22 cellular contexts compared by ENCODE assay signal in the genomic region with DNA sequence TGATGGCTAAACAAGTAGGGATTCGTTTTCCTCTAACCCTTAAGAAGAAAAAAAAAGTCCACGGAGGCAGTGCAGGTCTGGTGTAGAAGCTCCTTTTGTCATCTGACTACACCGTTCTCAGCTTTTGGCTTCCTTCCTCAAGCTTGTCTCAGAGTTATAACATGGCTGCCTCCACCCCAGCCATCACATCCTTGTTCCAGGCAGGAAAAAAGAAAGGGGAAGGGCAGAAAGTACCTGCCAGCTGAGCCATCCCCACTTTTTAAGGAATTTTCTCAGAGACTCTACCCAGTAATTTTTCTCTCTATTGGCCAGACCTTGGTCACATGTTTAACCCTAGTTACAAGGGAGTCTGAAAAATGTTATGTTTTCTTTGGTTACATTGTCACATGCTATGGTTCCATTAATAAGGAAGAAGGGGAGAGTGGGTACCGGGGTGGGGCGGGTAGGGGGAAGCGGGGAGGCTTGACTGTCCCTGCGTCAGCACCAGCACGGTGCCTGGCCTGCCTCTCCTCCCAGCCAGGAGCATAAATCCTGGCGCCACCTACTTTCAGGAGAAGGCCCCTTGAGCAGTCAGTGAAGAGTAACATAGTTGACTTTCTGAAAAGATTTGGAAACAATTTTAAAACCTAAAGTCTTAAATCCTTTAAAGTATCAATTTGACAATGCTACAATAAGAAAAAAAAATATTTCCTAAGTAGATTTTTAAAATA. TPM values are rescaled to one million over a fixed set of nuclear protein-coding genes. Genes with fewer than 3 reads are reported as not detected.
DNase-seq lines count a peak whose midpoint lies in the region; ATAC-seq, FAIRE-seq and TF ChIP-seq lines count a peak whose summit lies in the region.
"Had no signal": no experiment of that assay in that cellular context is flagged by ENCODE, and none has a peak within 500 bp of the region (broad histone marks: within the 10 kb centered on the region; RNA-seq: fewer than 3 reads in every experiment).

No MANE protein-coding gene starts in this region.

- TF ChIP-seq CTCF in GM23338 (conservative IDR thresholded peaks at IDR 0.05; ENCODE audit: low read depth in 2 of 2): peak in 1 of 2 experiments; percentile 39; a peak in 2 of 4 replicates
- TF ChIP-seq CTCF in dorsolateral prefrontal cortex (IDR thresholded peaks at IDR 0.05 in 54 of 56, conservative IDR thresholded peaks at IDR 0.05 in 2 of 56; ENCODE audit: low read depth in 1 of 56, partially characterized antibody in 56 of 56): no peak
- no peak for TF ChIP-seq CTCF in neural progenitor cell (IDR thresholded peaks at IDR 0.05)
- no peak for TF ChIP-seq CTCF in thyroid gland (IDR thresholded peaks at IDR 0.05)

- peak overlapping the region; percentile 29; the same call in 1 of the 2 replicates for H3K27ac Mint-ChIP-seq in GM23338
- no peak overlapping the region for H3K27ac Mint-ChIP-seq in neural progenitor cell
- H3K27ac Mint-ChIP-seq in natural killer cell treated with Interleukin-12 subunit alpha and Interleukin-12 subunit beta and Interleukin-15 and Interleukin-18, amount 100 ng/mL, for 72 hours: no peak overlapping the region
- H3K27ac Mint-ChIP-seq: B cell; CD4-positive, CD25-positive, alpha-beta regulatory T cell; CD8-positive, alpha-beta T cell had no signal

- no peaks in the 10 kb centered on the region for H3K9me3 Mint-ChIP-seq in GM23338
- no peaks in the 10 kb centered on the region for H3K9me3 Mint-ChIP-seq in neural progenitor cell
- H3K9me3 Mint-ChIP-seq in natural killer cell treated with Interleukin-12 subunit alpha and Interleukin-12 subunit beta and Interleukin-15 and Interleukin-18, amount 100 ng/mL, for 72 hours: no peaks in the 10 kb centered on the region
- H3K9me3 Mint-ChIP-seq: CD8-positive, alpha-beta T cell had no signal

- TF ChIP-seq POLR2A in thyroid gland (IDR thresholded peaks at IDR 0.05) (no peak), GM12891 (IDR thresholded peaks at IDR 0.05; ENCODE audit: low read depth, low read length) (no peak)

- FAIRE-seq in GM12891 (lab: Jason Lieb, UNC): no peak
- FAIRE-seq: A204.1, G401.6, GM19239 had no signal

- no peak for DNase-seq in GM23338 (ENCODE audit: low spot score)
- DNase-seq in dorsolateral prefrontal cortex: no peak
- no peak for DNase-seq in neural progenitor cell (ENCODE audit: low spot score)
- peak; percentile 68 to 74 for DNase-seq in thyroid gland
- DNase-seq in natural killer cell treated with Interleukin-12 subunit alpha and Interleukin-12 subunit beta and Interleukin-15 and Interleukin-18, amount 100 ng/mL, for 72 hours (ENCODE audit: low spot score): no peak
- DNase-seq in GM12891 (ENCODE audit: insufficient read length, low spot score): no peak
- no peak for DNase-seq in NCI-H2171 (lab: John Stamatoyannopoulos, UW)
- DNase-seq: Caco-2; CD4-positive, CD25-positive, alpha-beta regulatory T cell; CD8-positive, alpha-beta T cell; DMS153; DND-41; GOT3; H7; HCEC 1CT had no signal

- H3K27me3 Mint-ChIP-seq in GM23338 (ENCODE audit: insufficient read depth, low read depth, poor library complexity): peaks cover 2% of the 10 kb centered on the region
- no peaks in the 10 kb centered on the region for H3K27me3 Mint-ChIP-seq in neural progenitor cell (ENCODE audit: insufficient read depth, low read depth)
- peaks cover 45 to 48% of the 10 kb centered on the region in 2 donors for H3K27me3 Mint-ChIP-seq in natural killer cell treated with Interleukin-12 subunit alpha and Interleukin-12 subunit beta and Interleukin-15 and Interleukin-18, amount 100 ng/mL, for 72 hours

- peaks cover 28% of the 10 kb centered on the region; the same call in 1 of the 2 replicates for H4K20me1 ChIP-seq in GM23338 (replicated peaks; ENCODE audit: insufficient read depth)
- peaks cover 70% of the 10 kb centered on the region for H4K20me1 ChIP-seq in neural progenitor cell (ENCODE audit: low read depth)
- H4K20me1 ChIP-seq: BLaER1 had no signal

- H3K36me3 Mint-ChIP-seq in GM23338 (ENCODE audit: low read depth) (peaks cover 55% of the 10 kb centered on the region), neural progenitor cell (peaks cover 11% of the 10 kb centered on the region)
- H3K36me3 Mint-ChIP-seq in natural killer cell treated with Interleukin-12 subunit alpha and Interleukin-12 subunit beta and Interleukin-15 and Interleukin-18, amount 100 ng/mL, for 72 hours: no peaks in the 10 kb centered on the region
- H3K36me3 Mint-ChIP-seq: CD4-positive, CD25-positive, alpha-beta regulatory T cell; CD8-positive, alpha-beta T cell had no signal

- H3K27ac ChIP-seq in GM23338 (ENCODE audit: low read depth): peak overlapping the region; percentile 17; the same call in 1 of the 2 replicates
- H3K27ac ChIP-seq in dorsolateral prefrontal cortex: peak overlapping the region in 34 of 59 donors; percentile 0 to 100 (median 70)
- H3K27ac ChIP-seq in neural progenitor cell: peak overlapping the region; percentile 24
- peak overlapping the region; percentile 86 to 90 (median 87) for H3K27ac ChIP-seq in thyroid gland
- H3K27ac ChIP-seq: 22Rv1, BLaER1, C4-2B had no signal

- H3K4me1 ChIP-seq in GM23338 (ENCODE audit: insufficient read depth) (peaks cover 48% of the 10 kb centered on the region), neural progenitor cell (peaks cover 54% of the 10 kb centered on the region), thyroid gland (peaks cover 33 to 44% of the 10 kb centered on the region in 2 donors)
- H3K4me1 ChIP-seq: Caco-2 had no signal

- intact Hi-C loops in dorsolateral prefrontal cortex (cut with DNase I): no loop called here
- intact Hi-C loops in thyroid gland (cut with DNase I): no loop called here

- WGBS in thyroid gland, 2 donors: 64 to 68% methylated on average over 9 of the region's 9 CpGs

- peaks cover 94% of the 10 kb centered on the region for H3K79me2 ChIP-seq in GM23338 (replicated peaks; ENCODE audit: insufficient read depth)
- H3K79me2 ChIP-seq in neural progenitor cell (ENCODE audit: low read depth): peaks cover 76% of the 10 kb centered on the region

- H3K4me2 ChIP-seq in GM23338 (no peak overlapping the region), neural progenitor cell (no peak overlapping the region)

- no peak overlapping the region for H3K4me3 Mint-ChIP-seq in GM23338
- H3K4me3 Mint-ChIP-seq in neural progenitor cell: no peak overlapping the region
- no peak overlapping the region for H3K4me3 Mint-ChIP-seq in natural killer cell treated with Interleukin-12 subunit alpha and Interleukin-12 subunit beta and Interleukin-15 and Interleukin-18, amount 100 ng/mL, for 72 hours
- H3K4me3 Mint-ChIP-seq: B cell; CD4-positive, CD25-positive, alpha-beta regulatory T cell; CD8-positive, alpha-beta T cell had no signal

- no peak overlapping the region for H2AFZ ChIP-seq in GM23338
- no peak overlapping the region for H2AFZ ChIP-seq in neural progenitor cell (replicated peaks)

- H3F3A ChIP-seq in GM23338 (replicated peaks; ENCODE audit: low read depth): no peaks in the 10 kb centered on the region
- peaks cover 53% of the 10 kb centered on the region for H3F3A ChIP-seq in neural progenitor cell (ENCODE audit: low read depth)

- H3K36me3 ChIP-seq in GM23338 (ENCODE audit: insufficient read depth) (peaks cover 30% of the 10 kb centered on the region), neural progenitor cell (peaks cover 13% of the 10 kb centered on the region), thyroid gland (no peaks in the 10 kb centered on the region)
- H3K36me3 ChIP-seq: BLaER1 had no signal

- H3K4me1 Mint-ChIP-seq in GM23338 (peaks cover 74% of the 10 kb centered on the region), neural progenitor cell (peaks cover 28% of the 10 kb centered on the region)
- peaks cover 2 to 4% of the 10 kb centered on the region in 2 donors for H3K4me1 Mint-ChIP-seq in natural killer cell treated with Interleukin-12 subunit alpha and Interleukin-12 subunit beta and Interleukin-15 and Interleukin-18, amount 100 ng/mL, for 72 hours (ENCODE audit: low read depth in 2 of 2)
- H3K4me1 Mint-ChIP-seq: B cell; CD4-positive, CD25-positive, alpha-beta regulatory T cell had no signal

- H3K4me3 ChIP-seq in GM23338 (no peak overlapping the region), dorsolateral prefrontal cortex (no peak overlapping the region), neural progenitor cell (no peak overlapping the region), thyroid gland (replicated peaks in 1 of 3) (no peak overlapping the region)
- H3K4me3 ChIP-seq: BLaER1 had no signal

- no peaks in the 10 kb centered on the region for H3K9me2 ChIP-seq in GM23338 (ENCODE audit: insufficient read depth)

- H3K9me3 ChIP-seq in neural progenitor cell (ENCODE audit: low read depth) (no peaks in the 10 kb centered on the region), thyroid gland (no peaks in the 10 kb centered on the region)
- H3K9me3 ChIP-seq: BLaER1, Caco-2 had no signal

- peak; percentile 18 for ATAC-seq in GM23338
- no peak for ATAC-seq in natural killer cell treated with Interleukin-12 subunit alpha and Interleukin-12 subunit beta and Interleukin-15 and Interleukin-18, amount 100 ng/mL, for 72 hours
- ATAC-seq: CD8-positive, alpha-beta T cell had no signal

- no peaks in the 10 kb centered on the region for H3K27me3 ChIP-seq in GM23338 (ENCODE audit: insufficient read depth)
- H3K27me3 ChIP-seq in dorsolateral prefrontal cortex: no peaks in the 10 kb centered on the region
- H3K27me3 ChIP-seq in neural progenitor cell: no peaks in the 10 kb centered on the region
- no peaks in the 10 kb centered on the region for H3K27me3 ChIP-seq in thyroid gland
- H3K27me3 ChIP-seq: BLaER1 had no signal

- no peak overlapping the region for H3K9ac ChIP-seq in neural progenitor cell
- H3K9ac ChIP-seq: BLaER1 had no signal

TF ChIP-seq in GM23338, 12 proteins besides CTCF, POLR2A, EP300 and RAD21 (continues in another document):
- TF ChIP-seq CREB1 (CRISPR knock-in tag; IDR thresholded peaks at IDR 0.05; ENCODE audit: low read depth): no peak
- no peak for TF ChIP-seq STAT1 (IDR thresholded peaks at IDR 0.05; ENCODE audit: unreplicated experiment)
- no peak for TF ChIP-seq NANOG (IDR thresholded peaks at IDR 0.05; ENCODE audit: borderline replicate concordance)
- TF ChIP-seq EZH2phosphoT487 (IDR thresholded peaks at IDR 0.05; ENCODE audit: unreplicated experiment): no peak

TF ChIP-seq in GM12891, 5 proteins besides CTCF, POLR2A, EP300 and RAD21 (continues in another document):
- TF ChIP-seq POLR2AphosphoS5 (IDR thresholded peaks at IDR 0.05; ENCODE audit: low read depth, low read length): no peak
- no peak for TF ChIP-seq SPI1 (IDR thresholded peaks at IDR 0.05; ENCODE audit: low read depth, low read length)
- TF ChIP-seq POU2F2 (IDR thresholded peaks at IDR 0.05; ENCODE audit: low read depth, low read length): no peak
- TF ChIP-seq PAX5 (IDR thresholded peaks at IDR 0.05; ENCODE audit: insufficient read depth, low read length, severe bottlenecking): no peak

RNA-seq across cellular contexts. Expression of a gene that starts 11.1 kb away (rescaled TPM):
- 84.1 and 109 TPM in 2 replicates for total RNA-seq in GM23338 (2014; rRNA removed; shearing (Covaris generic))
- 35.9 and 37.7 TPM in 2 replicates for polyA plus RNA-seq in GM23338 (2016; fragmentation: Nextera tagmentation; extraction: Ambion mirVana)
- total RNA-seq in dorsolateral prefrontal cortex (100 to 1,000 TPM in 1 of 120 experiments, 10 to 100 TPM in 119; 15.1 to 107 (median 29.8) TPM), neural progenitor cell (ENCODE audit: low replicate concordance) (22.6 and 41.1 TPM in 2 replicates), thyroid gland (10 to 100 TPM in 1 of 4 donors, 1 to 10 TPM in 3; 9.1 to 11.4 (median 9.4) TPM)
- total RNA-seq in natural killer cell treated with Interleukin-12 subunit alpha and Interleukin-12 subunit beta and Interleukin-15 and Interleukin-18, amount 100 ng/mL, for 72 hours: not detected
- not detected for polyA plus RNA-seq in GM12891 (2012; ENCODE audit: low read depth, missing spikeins)
- total RNA-seq: CD4-positive, CD25-positive, alpha-beta regulatory T cell had no signal
- polyA plus RNA-seq: CD4-positive, CD25-positive, alpha-beta regulatory T cell had no signal

Comparison
In these comparisons a context has a peak if more than half of its experiments do, and no peak if none do; other contexts are left out.
1. DNase-seq: peak in thyroid gland (2 of 2); none in GM23338 (single experiment), dorsolateral prefrontal cortex (0 of 10), neural progenitor cell (single experiment), natural killer cell treated with Interleukin-12 subunit alpha and Interleukin-12 subunit beta and Interleukin-15 and Interleukin-18, amount 100 ng/mL, for 72 hours (single experiment), GM12891 (single experiment) and NCI-H2171 (single experiment).
2. H3K27ac ChIP-seq: peak in every context shown above with its lines; median percentile 87 in thyroid gland; 70 in dorsolateral prefrontal cortex; 24 in neural progenitor cell; 17 in GM23338.
3. RNA of a gene that starts 11.1 kb away (total RNA-seq): 84.1 to 109 TPM in GM23338, 15.1 to 107 TPM in dorsolateral prefrontal cortex, 22.6 to 41.1 TPM in neural progenitor cell and 9.1 to 11.4 TPM in thyroid gland; not detected in natural killer cell treated with Interleukin-12 subunit alpha and Interleukin-12 subunit beta and Interleukin-15 and Interleukin-18, amount 100 ng/mL, for 72 hours; every median in the first group is over 4 times any median in the second.